1 cellular context compared by ENCODE assay signal in the genomic region with DNA sequence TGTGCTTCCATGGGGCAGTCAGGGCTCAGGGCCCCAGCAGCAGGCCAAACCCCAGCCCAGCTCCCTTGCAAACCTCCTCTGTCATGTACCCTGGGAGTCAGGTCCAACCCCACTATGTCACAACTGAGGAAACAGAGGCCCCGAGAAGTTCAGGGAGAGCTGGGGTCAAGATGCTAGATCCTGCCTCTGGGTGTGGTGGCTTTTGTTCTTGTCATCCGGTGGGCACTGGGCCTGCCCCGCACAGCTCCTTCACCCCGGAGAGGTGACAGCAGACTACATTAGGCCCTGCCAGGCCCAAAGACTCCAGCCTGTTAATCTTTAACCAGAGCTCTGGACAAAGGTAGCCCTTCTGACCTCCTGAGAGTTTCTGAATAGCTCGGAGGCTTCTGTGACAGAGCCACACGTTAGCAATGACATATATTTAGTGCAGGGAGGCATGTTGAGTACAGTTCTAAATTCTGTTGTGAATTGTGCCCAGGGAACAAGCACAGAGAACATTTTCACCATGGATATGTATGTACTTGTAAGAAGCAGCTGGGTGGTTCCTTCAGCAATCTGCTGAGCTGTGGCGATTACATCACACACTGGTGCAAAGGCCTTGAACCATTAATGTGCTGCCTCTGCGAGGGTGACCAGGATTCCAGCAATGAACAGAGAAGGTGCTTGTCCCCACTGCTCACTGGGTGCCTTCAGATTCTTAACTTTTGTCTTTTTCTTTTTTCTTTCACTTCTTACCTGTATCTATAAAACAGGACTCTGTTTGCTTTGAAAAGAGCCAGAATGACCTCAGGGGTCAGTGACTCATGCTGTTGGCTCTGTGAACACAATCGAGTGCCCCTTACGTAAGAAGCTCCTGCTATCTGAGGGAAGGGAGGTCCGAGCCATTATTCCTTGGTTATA.
TF ChIP-seq lines count a peak whose summit lies in the region.

No MANE protein-coding gene starts in this region.

TF ChIP-seq in HepG2, 621 proteins besides CTCF, POLR2A, EP300 and RAD21 (continued from another document and continues in another):
- TF ChIP-seq, protein P1, sequence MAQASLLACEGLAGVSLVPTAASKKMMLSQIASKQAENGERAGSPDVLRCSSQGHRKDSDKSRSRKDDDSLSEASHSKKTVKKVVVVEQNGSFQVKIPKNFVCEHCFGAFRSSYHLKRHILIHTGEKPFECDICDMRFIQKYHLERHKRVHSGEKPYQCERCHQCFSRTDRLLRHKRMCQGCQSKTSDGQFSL (CRISPR knock-in tag; IDR thresholded peaks at IDR 0.05) = no peak
- TF ChIP-seq SALL2 (CRISPR knock-in tag; IDR thresholded peaks at IDR 0.05) (0 out of 2 replicates have a peak, but pooled peaks have one; percentile 24), ZNF329 (CRISPR knock-in tag; IDR thresholded peaks at IDR 0.05; ENCODE audit: low read depth) (no peak), GATA4 (IDR thresholded peaks at IDR 0.05; ENCODE audit: borderline replicate concordance, low read depth) (peak; percentile 68; the same call in 1 of the 2 replicates), ATF7 (IDR thresholded peaks at IDR 0.05) (peak; percentile 78), ATF7 (CRISPR knock-in tag; IDR thresholded peaks at IDR 0.05) (peak; percentile 64; the same call in 1 of the 2 replicates), SOX13 (IDR thresholded peaks at IDR 0.05) (peak; percentile 81), SOX13 (CRISPR knock-in tag; conservative IDR thresholded peaks at IDR 0.05 in 1 of 2, IDR thresholded peaks at IDR 0.05 in 1 of 2) (peak in 1 of 2 experiments; percentile 93; a peak in 2 of 4 replicates), ZBTB37 (CRISPR knock-in tag; IDR thresholded peaks at IDR 0.05) (peak; percentile 39; the same call in 1 of the 2 replicates), ZFY (CRISPR knock-in tag; IDR thresholded peaks at IDR 0.05) (peak; percentile 93), ZSCAN9 (CRISPR knock-in tag; IDR thresholded peaks at IDR 0.05; ENCODE audit: borderline replicate concordance) (peak; percentile 23; the same call in 1 of the 2 replicates), MYNN (CRISPR knock-in tag; IDR thresholded peaks at IDR 0.05; ENCODE audit: low read depth) (no peak), ELF1 (CRISPR knock-in tag; IDR thresholded peaks at IDR 0.05) (no peak), KMT2A (CRISPR knock-in tag; IDR thresholded peaks at IDR 0.05) (peak; percentile 45; the same call in 1 of the 2 replicates), ZBTB40 (IDR thresholded peaks at IDR 0.05) (no peak), ZBTB40 (CRISPR knock-in tag; IDR thresholded peaks at IDR 0.05) (no peak; the same call in 1 of the 2 replicates), SRF (IDR thresholded peaks at IDR 0.05; ENCODE audit: low read depth, low read length) (no peak), ZBTB21 (CRISPR knock-in tag; IDR thresholded peaks at IDR 0.05) (peak; percentile 51; the same call in 1 of the 2 replicates), SPEN (CRISPR knock-in tag; IDR thresholded peaks at IDR 0.05; ENCODE audit: low read depth) (peak; percentile 75; the same call in 1 of the 2 replicates), HDAC6 (IDR thresholded peaks at IDR 0.05; ENCODE audit: low read depth, low read length) (no peak), ZFP36 (IDR thresholded peaks at IDR 0.05; ENCODE audit: borderline replicate concordance, low read depth, low read length, partially characterized antibody) (no peak), HNRNPK (IDR thresholded peaks at IDR 0.05; ENCODE audit: low read depth, low read length, poor library complexity, severe bottlenecking) (no peak), HOXA5 (CRISPR knock-in tag; IDR thresholded peaks at IDR 0.05) (peak; percentile 65; the same call in 1 of the 2 replicates), KAT8 (CRISPR knock-in tag; IDR thresholded peaks at IDR 0.05) (peak; percentile 44; the same call in 1 of the 2 replicates), THAP8 (CRISPR knock-in tag; IDR thresholded peaks at IDR 0.05; ENCODE audit: borderline replicate concordance) (no peak), ZNF629 (CRISPR knock-in tag; conservative IDR thresholded peaks at IDR 0.05) (no peak), UBTF (CRISPR knock-in tag; IDR thresholded peaks at IDR 0.05) (peak; percentile 50)
- TF ChIP-seq, protein P2, sequence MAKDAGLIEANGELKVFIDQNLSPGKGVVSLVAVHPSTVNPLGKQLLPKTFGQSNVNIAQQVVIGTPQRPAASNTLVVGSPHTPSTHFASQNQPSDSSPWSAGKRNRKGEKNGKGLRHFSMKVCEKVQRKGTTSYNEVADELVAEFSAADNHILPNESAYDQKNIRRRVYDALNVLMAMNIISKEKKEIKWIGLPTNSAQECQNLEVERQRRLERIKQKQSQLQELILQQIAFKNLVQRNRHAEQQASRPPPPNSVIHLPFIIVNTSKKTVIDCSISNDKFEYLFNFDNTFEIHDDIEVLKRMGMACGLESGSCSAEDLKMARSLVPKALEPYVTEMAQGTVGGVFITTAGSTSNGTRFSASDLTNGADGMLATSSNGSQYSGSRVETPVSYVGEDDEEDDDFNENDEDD (CRISPR knock-in tag; IDR thresholded peaks at IDR 0.05; ENCODE audit: borderline replicate concordance) = peak; percentile 30; the same call in 1 of the 2 replicates
- TF ChIP-seq, protein P3, sequence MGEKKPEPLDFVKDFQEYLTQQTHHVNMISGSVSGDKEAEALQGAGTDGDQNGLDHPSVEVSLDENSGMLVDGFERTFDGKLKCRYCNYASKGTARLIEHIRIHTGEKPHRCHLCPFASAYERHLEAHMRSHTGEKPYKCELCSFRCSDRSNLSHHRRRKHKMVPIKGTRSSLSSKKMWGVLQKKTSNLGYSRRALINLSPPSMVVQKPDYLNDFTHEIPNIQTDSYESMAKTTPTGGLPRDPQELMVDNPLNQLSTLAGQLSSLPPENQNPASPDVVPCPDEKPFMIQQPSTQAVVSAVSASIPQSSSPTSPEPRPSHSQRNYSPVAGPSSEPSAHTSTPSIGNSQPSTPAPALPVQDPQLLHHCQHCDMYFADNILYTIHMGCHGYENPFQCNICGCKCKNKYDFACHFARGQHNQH (CRISPR knock-in tag; IDR thresholded peaks at IDR 0.05) = peak; percentile 46
- TF ChIP-seq, protein P4, sequence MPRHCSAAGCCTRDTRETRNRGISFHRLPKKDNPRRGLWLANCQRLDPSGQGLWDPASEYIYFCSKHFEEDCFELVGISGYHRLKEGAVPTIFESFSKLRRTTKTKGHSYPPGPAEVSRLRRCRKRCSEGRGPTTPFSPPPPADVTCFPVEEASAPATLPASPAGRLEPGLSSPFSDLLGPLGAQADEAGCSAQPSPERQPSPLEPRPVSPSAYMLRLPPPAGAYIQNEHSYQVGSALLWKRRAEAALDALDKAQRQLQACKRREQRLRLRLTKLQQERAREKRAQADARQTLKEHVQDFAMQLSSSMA (CRISPR knock-in tag; IDR thresholded peaks at IDR 0.05) = no peak
- TF ChIP-seq, protein P5, sequence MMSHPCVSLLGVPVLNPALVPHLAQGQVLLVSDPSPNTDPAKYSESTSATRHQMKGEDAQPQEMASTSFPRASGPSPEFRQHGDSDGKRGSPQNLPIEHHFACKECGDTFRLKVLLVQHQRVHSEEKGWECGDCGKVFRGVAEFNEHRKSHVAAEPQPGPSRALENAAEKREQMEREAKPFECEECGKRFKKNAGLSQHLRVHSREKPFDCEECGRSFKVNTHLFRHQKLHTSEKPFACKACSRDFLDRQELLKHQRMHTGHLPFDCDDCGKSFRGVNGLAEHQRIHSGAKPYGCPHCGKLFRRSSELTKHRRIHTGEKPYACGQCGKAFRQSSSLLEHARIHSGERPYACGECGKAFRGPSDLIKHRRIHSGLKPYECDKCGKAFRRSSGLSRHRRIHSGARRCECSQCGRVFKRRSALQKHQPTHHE (CRISPR knock-in tag; IDR thresholded peaks at IDR 0.05; ENCODE audit: borderline replicate concordance) = peak; percentile 37; the same call in 1 of the 2 replicates
